ENCODE assay signal across 12 cellular contexts in genomic region chr11:114181195-114181594, GRCh38.
DNase-seq lines count a peak whose midpoint lies in the region; ATAC-seq and TF ChIP-seq lines count a peak whose summit lies in the region.
"Had no signal": no experiment of that assay in that cellular context is flagged by ENCODE, and none has a peak within 500 bp of the region (broad histone marks: within the 10 kb centered on the region; RNA-seq: fewer than 3 reads in every experiment).

No MANE protein-coding gene starts in this region.

- H3K9me3 Mint-ChIP-seq in activated CD4-positive, alpha-beta T cell treated with anti-CD3 and anti-CD28 coated beads, Interleukin-2, amount 10 ng/mL, durations not matched to agents 7 days and 5 days: peaks cover 6% of the 10 kb centered on the region
- peaks cover 4% of the 10 kb centered on the region for H3K9me3 Mint-ChIP-seq in neural progenitor cell

- H3K27me3 ChIP-seq in dorsolateral prefrontal cortex: no peaks in the 10 kb centered on the region
- H3K27me3 ChIP-seq in neural progenitor cell: no peaks in the 10 kb centered on the region
- no peaks in the 10 kb centered on the region for H3K27me3 ChIP-seq in thyroid gland
- H3K27me3 ChIP-seq: neutrophil had no signal

- intact Hi-C loops in dorsolateral prefrontal cortex (cut with DNase I): loop anchor here (5.0 kb wide), 3 partner anchors 76 to 124 kb away; partner anchors contain the start of gene ZBTB16 (in 1 of the 2)
- intact Hi-C loops in thyroid gland (cut with DNase I): loop anchor here (5.0 kb wide), 1 partner anchor 124 kb away; the partner anchor contains the start of gene ZBTB16

- no peak for TF ChIP-seq CTCF in dorsolateral prefrontal cortex (IDR thresholded peaks at IDR 0.05 in 54 of 56, conservative IDR thresholded peaks at IDR 0.05 in 2 of 56; ENCODE audit: low read depth in 1 of 56, partially characterized antibody in 56 of 56)
- no peak for TF ChIP-seq CTCF in neural progenitor cell (IDR thresholded peaks at IDR 0.05)
- TF ChIP-seq CTCF in thyroid gland (IDR thresholded peaks at IDR 0.05): no peak

- no peak overlapping the region for H3K9ac ChIP-seq in neural progenitor cell

- no peak overlapping the region for H3K4me2 ChIP-seq in neural progenitor cell

- peaks cover 11% of the 10 kb centered on the region for H3K79me2 ChIP-seq in neural progenitor cell (ENCODE audit: low read depth)

- H3F3A ChIP-seq in neural progenitor cell (ENCODE audit: low read depth): no peaks in the 10 kb centered on the region

- H3K4me1 Mint-ChIP-seq in activated CD4-positive, alpha-beta T cell treated with anti-CD3 and anti-CD28 coated beads, Interleukin-2, amount 10 ng/mL, durations not matched to agents 7 days and 5 days: peaks cover 86% of the 10 kb centered on the region
- peaks cover 57% of the 10 kb centered on the region for H3K4me1 Mint-ChIP-seq in neural progenitor cell

- peak overlapping the region in 5 of 59 donors; percentile 22 to 48 (median 43) for H3K4me3 ChIP-seq in dorsolateral prefrontal cortex
- H3K4me3 ChIP-seq in neural progenitor cell: no peak overlapping the region
- peak overlapping the region in 1 of 3 donors; percentile 36 for H3K4me3 ChIP-seq in thyroid gland (replicated peaks in 1 of 3)

- ATAC-seq in GM21515 (IDR thresholded peaks at IDR 0.05; ENCODE audit: unreplicated experiment): no peak
- ATAC-seq in GM19397 (IDR thresholded peaks at IDR 0.05; ENCODE audit: unreplicated experiment): no peak

- CTCF ChIA-PET in activated CD4-positive, alpha-beta T cell treated with anti-CD3 and anti-CD28 coated beads, Interleukin-2, amount 10 ng/mL, durations not matched to agents 7 days and 5 days (lab: Charles Lee): interaction anchor here (0.8 to 2.6 kb wide), 6 partner anchors 9 to 58 kb away, joined by 3 to 15 read pairs (median 5); no protein-coding TSS in a partner anchor

- H3K9me3 ChIP-seq in neural progenitor cell (ENCODE audit: low read depth) (no peaks in the 10 kb centered on the region), thyroid gland (no peaks in the 10 kb centered on the region)
- H3K9me3 ChIP-seq: neutrophil had no signal

- H3K4me1 ChIP-seq in neural progenitor cell: peaks cover 37% of the 10 kb centered on the region
- H3K4me1 ChIP-seq in thyroid gland: peaks cover 61 to 90% of the 10 kb centered on the region in 2 donors

- H3K27ac Mint-ChIP-seq in activated CD4-positive, alpha-beta T cell treated with anti-CD3 and anti-CD28 coated beads, Interleukin-2, amount 10 ng/mL, durations not matched to agents 7 days and 5 days: peak overlapping the region; percentile 99
- peak overlapping the region; percentile 38 for H3K27ac Mint-ChIP-seq in neural progenitor cell

- DNase-seq in activated CD4-positive, alpha-beta T cell treated with anti-CD3 and anti-CD28 coated beads, Interleukin-2, amount 10 ng/mL, durations not matched to agents 7 days and 5 days: no peak
- DNase-seq in activated CD4-positive, alpha-beta T cell treated with anti-CD3 and anti-CD28 coated beads for 1 hour: no peak
- DNase-seq in dorsolateral prefrontal cortex: no peak
- DNase-seq in neural progenitor cell (ENCODE audit: low spot score): no peak
- DNase-seq in thyroid gland: no peak
- no peak for DNase-seq in T-helper 9 cell
- DNase-seq: activated CD4-positive, CD25-positive, alpha-beta regulatory T cell; NCI-H524 treated with DMSO at 0.1 percent for 48 hours had no signal

- H3K4me3 Mint-ChIP-seq in activated CD4-positive, alpha-beta T cell treated with anti-CD3 and anti-CD28 coated beads, Interleukin-2, amount 10 ng/mL, durations not matched to agents 7 days and 5 days: no peak overlapping the region
- no peak overlapping the region for H3K4me3 Mint-ChIP-seq in neural progenitor cell
- H3K4me3 Mint-ChIP-seq: activated naive CD8-positive, alpha-beta T cell had no signal

- POLR2A ChIA-PET in activated CD4-positive, alpha-beta T cell treated with anti-CD3 and anti-CD28 coated beads, Interleukin-2, amount 10 ng/mL, durations not matched to agents 7 days and 5 days (lab: Charles Lee): no interaction called here

- H3K27me3 Mint-ChIP-seq in activated CD4-positive, alpha-beta T cell treated with anti-CD3 and anti-CD28 coated beads, Interleukin-2, amount 10 ng/mL, durations not matched to agents 7 days and 5 days: no peaks in the 10 kb centered on the region
- peaks cover 7% of the 10 kb centered on the region for H3K27me3 Mint-ChIP-seq in neural progenitor cell (ENCODE audit: insufficient read depth, low read depth)
- H3K27me3 Mint-ChIP-seq: activated naive CD8-positive, alpha-beta T cell had no signal

- peaks cover 30% of the 10 kb centered on the region for H3K36me3 Mint-ChIP-seq in activated CD4-positive, alpha-beta T cell treated with anti-CD3 and anti-CD28 coated beads, Interleukin-2, amount 10 ng/mL, durations not matched to agents 7 days and 5 days (ENCODE audit: low read depth)
- peaks cover 24% of the 10 kb centered on the region for H3K36me3 Mint-ChIP-seq in neural progenitor cell
- H3K36me3 Mint-ChIP-seq: activated naive CD8-positive, alpha-beta T cell had no signal

- no peak for TF ChIP-seq POLR2A in thyroid gland (IDR thresholded peaks at IDR 0.05)

- 98 to 100% methylated on average over 3 of the region's 3 CpGs for WGBS in thyroid gland, 2 donors

- H3K27ac ChIP-seq in dorsolateral prefrontal cortex (peak overlapping the region in 57 of 59 donors; percentile 61 to 100 (median 96)), neural progenitor cell (no peak overlapping the region), thyroid gland (peak overlapping the region; percentile 98 to 99 (median 99))
- H3K27ac ChIP-seq: neutrophil had no signal

- peaks cover 25% of the 10 kb centered on the region for H4K20me1 ChIP-seq in neural progenitor cell (ENCODE audit: low read depth)

- H3K36me3 ChIP-seq in neural progenitor cell (no peaks in the 10 kb centered on the region), thyroid gland (no peaks in the 10 kb centered on the region)
- H3K36me3 ChIP-seq: neutrophil had no signal

- no peak overlapping the region for H2AFZ ChIP-seq in neural progenitor cell (replicated peaks)
